8 cellular contexts compared by ENCODE assay signal in genomic region chr7:1044189-1045037, GRCh38. TPM values are rescaled to one million over a fixed set of nuclear protein-coding genes. Genes with fewer than 3 reads are reported as not detected.
DNase-seq lines count a peak whose midpoint lies in the region; ATAC-seq and TF ChIP-seq lines count a peak whose summit lies in the region.

Gene GPR146 (plus strand): TSS chr7:1044546. CDS start chr7:1057516, 12,970 bp downstream.

- 0 to 1% (median 1%) methylated on average over 13 to 74 of the region's 74 CpGs for WGBS in heart left ventricle, 4 donors
- WGBS in upper lobe of left lung, 2 donors: 0 to 1% methylated on average over 17 to 20 of the region's 74 CpGs

- H3K4me3 ChIP-seq in GM12875 (ENCODE audit: low read depth, low read length) (peak within 1 kb of the TSS; percentile 67), adipocyte (ENCODE audit: low read length) (peak within 1 kb of the TSS; percentile 82), heart left ventricle (peak within 1 kb of the TSS; percentile 60 to 94 (median 78)), upper lobe of left lung (peak within 1 kb of the TSS; percentile 63 to 84 (median 80))

- H3K27ac ChIP-seq in heart left ventricle (peak within 1 kb of the TSS; percentile 85 to 97 (median 92)), upper lobe of left lung (peak within 1 kb of the TSS; percentile 87 to 89 (median 88))

- H3K36me3 ChIP-seq in adipocyte (ENCODE audit: control insufficient read depth, insufficient read depth, low read length, severe bottlenecking): no peaks in the 10 kb centered on the region
- no peaks in the 10 kb centered on the region for H3K36me3 ChIP-seq in heart left ventricle
- no peaks in the 10 kb centered on the region for H3K36me3 ChIP-seq in upper lobe of left lung

- TF ChIP-seq POLR2A in heart left ventricle (IDR thresholded peaks at IDR 0.05): peak in 1 of 2 donors; percentile 50
- TF ChIP-seq POLR2A in upper lobe of left lung (IDR thresholded peaks at IDR 0.05): peak in 3 of 4 donors; percentile 30 to 60 (median 57)

- no peak for TF ChIP-seq EP300 in upper lobe of left lung (IDR thresholded peaks at IDR 0.05)

- no peaks in the 10 kb centered on the region for H3K9me3 ChIP-seq in adipocyte (ENCODE audit: control insufficient read depth, low read length)
- H3K9me3 ChIP-seq in heart left ventricle: no peaks in the 10 kb centered on the region
- H3K9me3 ChIP-seq in upper lobe of left lung: no peaks in the 10 kb centered on the region

- TF ChIP-seq CTCF in GM12875 (IDR thresholded peaks at IDR 0.05; ENCODE audit: borderline replicate concordance, insufficient read depth, low read depth, low read length) (peak; percentile 69), heart left ventricle (IDR thresholded peaks at IDR 0.05) (peak; percentile 30 to 72 (median 52)), upper lobe of left lung (IDR thresholded peaks at IDR 0.05) (peak in 5 of 6 experiments; percentile 53 to 79 (median 59))

- peak; percentile 95 to 96 (median 96) for DNase-seq in NCI-H1417 (lab: John Stamatoyannopoulos, UW)
- DNase-seq in SW480 (ENCODE audit: low spot score): peak; percentile 98
- DNase-seq in adipocyte (ENCODE audit: low read depth): peak; percentile 100
- DNase-seq in heart left ventricle: peak; percentile 97 to 98 (median 98)
- peak; percentile 99 for DNase-seq in posterior vena cava (ENCODE audit: low spot score)
- peak; percentile 98 to 100 for DNase-seq in upper lobe of left lung

- peak within 1 kb of the TSS; percentile 86 for H3K9ac ChIP-seq in adipocyte (ENCODE audit: low read length)

- ATAC-seq in HG02759 (IDR thresholded peaks at IDR 0.05; ENCODE audit: unreplicated experiment) (peak; percentile 92), heart left ventricle (peak; percentile 95 to 97 (median 96)), upper lobe of left lung (ENCODE audit: low FRiP score in 2 of 2) (peak; percentile 98 to 99)

- intact Hi-C loops in heart left ventricle (cut with DNase I) (loop anchor here in 2 of 10 donors (2.0 to 5.0 kb wide), 3 partner anchors 16 to 452 kb away; no protein-coding TSS in a partner anchor), posterior vena cava (cut with DNase I) (loop anchor here in 1 of 2 donors (5.0 kb wide), 1 partner anchor 42 kb away; no protein-coding TSS in a partner anchor)

- H3K4me1 ChIP-seq in adipocyte (ENCODE audit: control insufficient read depth, insufficient read depth, low read length): peaks cover 36% of the 10 kb centered on the region
- H3K4me1 ChIP-seq in heart left ventricle: peaks cover 5 to 77% (median 51%) of the 10 kb centered on the region in 12 donors
- H3K4me1 ChIP-seq in upper lobe of left lung: peaks cover 58 to 90% (median 79%) of the 10 kb centered on the region in 4 donors

- H3K27me3 ChIP-seq in adipocyte (replicated peaks; ENCODE audit: control insufficient read depth, insufficient read depth, low read length): no peaks in the 10 kb centered on the region
- no peaks in the 10 kb centered on the region for H3K27me3 ChIP-seq in heart left ventricle
- H3K27me3 ChIP-seq in upper lobe of left lung: no peaks in the 10 kb centered on the region

RNA-seq across cellular contexts. Expression of gene GPR146, which starts in this region (rescaled TPM):
- total RNA-seq in heart left ventricle: 10 to 100 TPM; 12.3 to 56.8 (median 25.2) TPM
- polyA plus RNA-seq in heart left ventricle: 10 to 100 TPM; 11.1 to 26.4 TPM
- total RNA-seq in posterior vena cava: 10 to 100 TPM in 1 of 2 donors, 1 to 10 TPM in 1; 9.4 to 14.3 TPM
- 10 to 100 TPM; 11.2 to 32.8 (median 28.9) TPM for total RNA-seq in upper lobe of left lung

Comparison
In these comparisons a context has a peak if more than half of its experiments do, and no peak if none do; other contexts are left out.
1. Peak in every context shown above with its lines: DNase-seq, ATAC-seq, H3K4me3 ChIP-seq and H3K27ac ChIP-seq.